ENCODE assay signal across 8 cellular contexts in the genomic region with DNA sequence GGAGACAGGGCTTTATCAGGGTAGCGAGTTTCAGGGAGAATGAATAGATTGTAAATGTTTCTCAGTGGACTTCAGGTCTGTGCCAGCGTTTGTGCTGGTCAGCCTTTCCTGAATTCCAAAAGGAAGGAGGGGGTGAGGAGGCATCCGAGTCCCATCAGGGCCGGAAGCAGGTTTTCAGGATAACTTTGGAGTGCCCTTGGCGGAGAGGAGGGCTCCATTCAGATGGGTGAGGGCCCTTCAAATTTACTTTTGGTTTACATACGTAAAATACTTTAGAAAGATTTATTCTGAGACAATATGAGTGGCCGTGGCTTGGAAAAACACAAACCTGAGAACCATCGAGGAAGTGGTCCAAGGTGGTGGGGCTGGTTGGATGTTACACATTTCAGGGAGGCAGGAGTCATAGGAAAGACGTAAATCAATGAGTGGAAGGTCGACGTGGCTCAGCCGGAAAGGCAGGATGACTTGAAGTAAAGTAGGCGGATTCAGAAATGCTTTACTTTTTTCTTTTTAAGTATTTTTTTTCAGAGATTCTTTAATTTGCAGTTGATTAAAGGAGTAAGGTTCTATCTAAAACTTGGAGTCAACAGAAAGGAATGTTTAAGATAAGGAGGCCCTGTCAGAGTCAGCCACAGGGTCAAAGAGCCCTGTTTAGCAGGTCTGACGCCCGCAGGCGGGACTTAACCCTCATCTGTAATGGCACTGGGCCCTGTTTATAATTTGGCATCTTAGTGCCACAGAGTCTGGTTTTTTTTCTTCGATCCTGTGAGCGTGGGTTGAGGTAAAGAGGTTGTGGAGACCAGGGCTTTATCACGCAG. TPM values are rescaled to one million over a fixed set of nuclear protein-coding genes. Genes with fewer than 3 reads are reported as not detected.
DNase-seq lines count a peak whose midpoint lies in the region; ATAC-seq and TF ChIP-seq lines count a peak whose summit lies in the region.

No MANE protein-coding gene starts in this region.

- ATAC-seq in activated naive CD4-positive, alpha-beta T cell treated with anti-CD3 and anti-CD28 coated beads, Interleukin-2, amount 50 U/mL, for 72 hours: no peak
- ATAC-seq in body of pancreas: peak; percentile 85
- ATAC-seq in aorta (ENCODE audit: low FRiP score): no peak

- H3K4me1 ChIP-seq in body of pancreas (peaks cover 68% of the 10 kb centered on the region), aorta (ENCODE audit: control insufficient read depth in 1 of 2, insufficient read depth in 2 of 2, low read length in 2 of 2) (no peaks in the 10 kb centered on the region), MM.1S (ENCODE audit: low read length) (no peaks in the 10 kb centered on the region)

- 32 to 34% methylated on average over 19 of the region's 19 CpGs for WGBS in body of pancreas, 2 donors
- WGBS in aorta, 2 donors: 26 to 27% methylated on average over 19 of the region's 19 CpGs

- no peaks in the 10 kb centered on the region for H3K9me3 ChIP-seq in body of pancreas
- no peaks in the 10 kb centered on the region for H3K9me3 ChIP-seq in aorta (ENCODE audit: control insufficient read depth, low read length)
- no peaks in the 10 kb centered on the region for H3K9me3 ChIP-seq in MM.1S (replicated peaks; ENCODE audit: insufficient read depth, low read length)

- H3K36me3 ChIP-seq in body of pancreas (replicated peaks in 1 of 2; ENCODE audit: insufficient read depth in 1 of 2, low read depth in 2 of 2): no peaks in the 10 kb centered on the region
- no peaks in the 10 kb centered on the region for H3K36me3 ChIP-seq in aorta (ENCODE audit: control insufficient read depth in 1 of 2, insufficient read depth in 2 of 2, low read length in 1 of 2)
- H3K36me3 ChIP-seq in MM.1S (replicated peaks; ENCODE audit: insufficient read depth, low read length): no peaks in the 10 kb centered on the region

- H3K4me1 Mint-ChIP-seq in activated naive CD4-positive, alpha-beta T cell treated with anti-CD3 and anti-CD28 coated beads for 36 hours (ENCODE audit: low read depth): peaks cover 38% of the 10 kb centered on the region

- H3K27me3 ChIP-seq in body of pancreas: no peaks in the 10 kb centered on the region
- H3K27me3 ChIP-seq in aorta (ENCODE audit: control insufficient read depth in 1 of 2, insufficient read depth in 2 of 2, low read length in 1 of 2): no peaks in the 10 kb centered on the region
- no peaks in the 10 kb centered on the region for H3K27me3 ChIP-seq in MM.1S (replicated peaks; ENCODE audit: insufficient read depth, low read length)

- no peak overlapping the region for H2AFZ ChIP-seq in MM.1S (ENCODE audit: low read length)

- H3K9me3 Mint-ChIP-seq in activated naive CD4-positive, alpha-beta T cell treated with anti-CD3 and anti-CD28 coated beads, Interleukin-2, amount 50 U/mL, for 72 hours: no peaks in the 10 kb centered on the region
- no peaks in the 10 kb centered on the region for H3K9me3 Mint-ChIP-seq in activated naive CD4-positive, alpha-beta T cell treated with anti-CD3 and anti-CD28 coated beads for 36 hours

- H3F3A ChIP-seq in MM.1S (ENCODE audit: insufficient read depth, low read length): no peaks in the 10 kb centered on the region

- H3K4me2 ChIP-seq in MM.1S (ENCODE audit: low read depth, low read length): no peak overlapping the region

- peak overlapping the region; percentile 51 to 62 for H3K27ac Mint-ChIP-seq in activated naive CD4-positive, alpha-beta T cell treated with anti-CD3 and anti-CD28 coated beads, Interleukin-2, amount 50 U/mL, for 72 hours
- no peak overlapping the region for H3K27ac Mint-ChIP-seq in activated naive CD4-positive, alpha-beta T cell treated with anti-CD3 and anti-CD28 coated beads for 36 hours

- H3K79me2 ChIP-seq in MM.1S (ENCODE audit: low read length): peaks cover 44% of the 10 kb centered on the region

- H3K4me3 Mint-ChIP-seq in activated naive CD4-positive, alpha-beta T cell treated with anti-CD3 and anti-CD28 coated beads for 36 hours: no peak overlapping the region

- no peaks in the 10 kb centered on the region for H3K27me3 Mint-ChIP-seq in activated naive CD4-positive, alpha-beta T cell treated with anti-CD3 and anti-CD28 coated beads for 36 hours (ENCODE audit: low read depth)

- peak in 1 of 3 donors; percentile 33 for TF ChIP-seq POLR2A in body of pancreas (IDR thresholded peaks at IDR 0.05)

- TF ChIP-seq CTCF in body of pancreas (IDR thresholded peaks at IDR 0.05): no peak
- TF ChIP-seq CTCF in MM.1S (IDR thresholded peaks at IDR 0.05; ENCODE audit: low read length): no peak

- no peak overlapping the region for H3K4me3 ChIP-seq in body of pancreas
- H3K4me3 ChIP-seq in aorta (ENCODE audit: low read length in 2 of 2): no peak overlapping the region
- no peak overlapping the region for H3K4me3 ChIP-seq in MM.1S (ENCODE audit: low read length)

- no peak overlapping the region for H3K9ac ChIP-seq in MM.1S (ENCODE audit: low read length)

- H3K27ac ChIP-seq in body of pancreas: peak overlapping the region; percentile 77 to 93 (median 87)
- H3K27ac ChIP-seq in aorta (ENCODE audit: low read depth in 1 of 2, low read length in 2 of 2): peak overlapping the region; percentile 53 to 64
- H3K27ac ChIP-seq in MM.1S (ENCODE audit: low read length): no peak overlapping the region

- no peak for DNase-seq in activated naive CD4-positive, alpha-beta T cell treated with anti-CD3 and anti-CD28 coated beads, Interleukin-2, amount 50 U/mL, for 72 hours (ENCODE audit: low spot score in 2 of 2)
- no peak for DNase-seq in activated naive CD4-positive, alpha-beta T cell treated with anti-CD3 and anti-CD28 coated beads for 36 hours
- peak; percentile 75 to 86 (median 84) for DNase-seq in body of pancreas
- peak; percentile 83 for DNase-seq in kidney glomerular epithelial cell (lab: John Stamatoyannopoulos, UW)
- no peak for DNase-seq in aorta
- no peak for DNase-seq in GF-D8 (lab: John Stamatoyannopoulos, UW)
- no peak for DNase-seq in activated T-cell treated with anti-CD3 and anti-CD28 coated beads for 4 hours
- DNase-seq in MM.1S: no peak

- H4K20me1 ChIP-seq in MM.1S (ENCODE audit: insufficient read depth, low read length): no peaks in the 10 kb centered on the region

- H3K9me2 ChIP-seq in MM.1S (replicated peaks; ENCODE audit: insufficient read depth, low read length): no peaks in the 10 kb centered on the region

- intact Hi-C loops in activated naive CD4-positive, alpha-beta T cell treated with anti-CD3 and anti-CD28 coated beads for 36 hours (cut with micrococcal nuclease): no loop called here
- intact Hi-C loops in body of pancreas (cut with DNase I) (no loop called here), aorta (cut with DNase I) (no loop called here)

- CTCF ChIA-PET in activated naive CD4-positive, alpha-beta T cell treated with anti-CD3 and anti-CD28 coated beads for 36 hours (lab: Charles Lee): no interaction called here

- no peaks in the 10 kb centered on the region for H3K36me3 Mint-ChIP-seq in activated naive CD4-positive, alpha-beta T cell treated with anti-CD3 and anti-CD28 coated beads, Interleukin-2, amount 50 U/mL, for 72 hours
- H3K36me3 Mint-ChIP-seq in activated naive CD4-positive, alpha-beta T cell treated with anti-CD3 and anti-CD28 coated beads for 36 hours (ENCODE audit: low read depth): peaks cover 4% of the 10 kb centered on the region

RNA-seq across cellular contexts. Expression of gene ATP11A, which starts 32.8 kb away (rescaled TPM):
- total RNA-seq in activated naive CD4-positive, alpha-beta T cell treated with anti-CD3 and anti-CD28 coated beads, Interleukin-2, amount 50 U/mL, for 72 hours: 10 to 100 TPM; 33.1 to 53.7 TPM
- total RNA-seq in activated naive CD4-positive, alpha-beta T cell treated with anti-CD3 and anti-CD28 coated beads for 36 hours: 10 to 100 TPM; 24.7 to 25.6 TPM
- total RNA-seq in body of pancreas: 10 to 100 TPM; 24.1 to 33.9 TPM
- total RNA-seq in aorta: 10 to 100 TPM; 45.7 to 68.1 TPM
- polyA plus RNA-seq in aorta: 10 to 100 TPM in 1 of 2 donors, 1 to 10 TPM in 1; 3.1 to 11.4 TPM

Comparison
In these comparisons a context has a peak if more than half of its experiments do, and no peak if none do; other contexts are left out.
1. DNase-seq: peak in body of pancreas (4 of 4) and kidney glomerular epithelial cell (single experiment); none in activated naive CD4-positive, alpha-beta T cell treated with anti-CD3 and anti-CD28 coated beads, Interleukin-2, amount 50 U/mL, for 72 hours (0 of 2), activated naive CD4-positive, alpha-beta T cell treated with anti-CD3 and anti-CD28 coated beads for 36 hours (single experiment), aorta (0 of 2), GF-D8 (single experiment), activated T-cell treated with anti-CD3 and anti-CD28 coated beads for 4 hours (single experiment) and MM.1S (single experiment).